ENCODE assay signal across 20 cellular contexts in genomic region chr7:84175461-84175860, GRCh38.
"Had no signal": no experiment of that assay in that cellular context is flagged by ENCODE, and none has a peak within 500 bp of the region (broad histone marks: within the 10 kb centered on the region; RNA-seq: fewer than 3 reads in every experiment).

No MANE protein-coding gene starts in this region.

- H3K36me3 Mint-ChIP-seq: natural killer cell; stimulated activated naive B cell treated with anti-CD40 and anti-IgM and Interleukin-4, amounts not matched to agents 10 μg/mL and 1 μg/mL and 100 μg/mL, for 72 hours had no signal

- H3K4me1 ChIP-seq: testis, tibial nerve had no signal

- H3K27me3 Mint-ChIP-seq: stimulated activated naive B cell treated with anti-CD40 and anti-IgM and Interleukin-4, amounts not matched to agents 10 μg/mL and 1 μg/mL and 100 μg/mL, for 72 hours; stimulated activated naive CD8-positive, alpha-beta T cell treated with anti-CD3 and anti-CD28 coated beads, Interleukin-15, amount 100 ng/mL, for 72 hours had no signal

- DNase-seq: cortex of kidney; dorsolateral prefrontal cortex; effector CD8-positive, alpha-beta T cell; heart left ventricle; hippocampal formation; kidney glomerular epithelial cell; mammary epithelial cell; natural killer cell; posterior cingulate gyrus; stimulated activated CD4-positive, alpha-beta T cell treated with anti-CD3 and anti-CD28 coated beads, Interleukin-2, amount 100 ng/mL, for 24 hours; stimulated activated CD4-positive, alpha-beta T cell treated with anti-CD3 and anti-CD28 coated beads, Interleukin-4, amount 100 ng/mL, for 4 hours; stimulated activated naive B cell treated with anti-CD40 and anti-IgM and Interleukin-4, amounts not matched to agents 10 μg/mL and 1 μg/mL and 100 μg/mL, for 72 hours; stimulated activated naive CD8-positive, alpha-beta T cell treated with anti-CD3 and anti-CD28 coated beads, Interleukin-15, amount 100 ng/mL, for 72 hours; testis had no signal

- H3K9me3 Mint-ChIP-seq: neural crest cell; stimulated activated naive B cell treated with anti-CD40 and anti-IgM and Interleukin-4, amounts not matched to agents 10 μg/mL and 1 μg/mL and 100 μg/mL, for 72 hours; stimulated activated naive CD8-positive, alpha-beta T cell treated with anti-CD3 and anti-CD28 coated beads, Interleukin-15, amount 100 ng/mL, for 72 hours had no signal

- H3K4me3 ChIP-seq: dorsolateral prefrontal cortex, esophagus muscularis mucosa, heart left ventricle, skin epidermis, testis, tibial nerve had no signal

- H3K27ac ChIP-seq: dorsolateral prefrontal cortex, epithelial cell of prostate, skin epidermis, testis, tibial nerve had no signal

- H3K4me3 Mint-ChIP-seq: natural killer cell; neural crest cell; stimulated activated naive B cell treated with anti-CD40 and anti-IgM and Interleukin-4, amounts not matched to agents 10 μg/mL and 1 μg/mL and 100 μg/mL, for 72 hours; stimulated activated naive CD8-positive, alpha-beta T cell treated with anti-CD3 and anti-CD28 coated beads, Interleukin-15, amount 100 ng/mL, for 72 hours had no signal

- H3K4me1 Mint-ChIP-seq: natural killer cell; stimulated activated naive B cell treated with anti-CD40 and anti-IgM and Interleukin-4, amounts not matched to agents 10 μg/mL and 1 μg/mL and 100 μg/mL, for 72 hours; stimulated activated naive CD8-positive, alpha-beta T cell treated with anti-CD3 and anti-CD28 coated beads, Interleukin-15, amount 100 ng/mL, for 72 hours had no signal

- ATAC-seq: heart left ventricle; natural killer cell; sciatic nerve; stimulated activated naive B cell treated with anti-CD40 and anti-IgM and Interleukin-4, amounts not matched to agents 10 μg/mL and 1 μg/mL and 100 μg/mL, for 72 hours; stimulated activated naive CD8-positive, alpha-beta T cell treated with anti-CD3 and anti-CD28 coated beads, Interleukin-15, amount 100 ng/mL, for 72 hours had no signal

- H3K36me3 ChIP-seq: esophagus muscularis mucosa, heart left ventricle, tibial nerve had no signal

- H3K27ac Mint-ChIP-seq: natural killer cell; stimulated activated naive B cell treated with anti-CD40 and anti-IgM and Interleukin-4, amounts not matched to agents 10 μg/mL and 1 μg/mL and 100 μg/mL, for 72 hours; stimulated activated naive CD8-positive, alpha-beta T cell treated with anti-CD3 and anti-CD28 coated beads, Interleukin-15, amount 100 ng/mL, for 72 hours had no signal

- H3K27me3 ChIP-seq: dorsolateral prefrontal cortex, esophagus muscularis mucosa, heart left ventricle, testis, tibial nerve had no signal

- H3K9me3 ChIP-seq: esophagus muscularis mucosa, heart left ventricle, testis, tibial nerve had no signal
